Comparison of ENCODE assay signal across 18 cellular contexts in the genomic region with DNA sequence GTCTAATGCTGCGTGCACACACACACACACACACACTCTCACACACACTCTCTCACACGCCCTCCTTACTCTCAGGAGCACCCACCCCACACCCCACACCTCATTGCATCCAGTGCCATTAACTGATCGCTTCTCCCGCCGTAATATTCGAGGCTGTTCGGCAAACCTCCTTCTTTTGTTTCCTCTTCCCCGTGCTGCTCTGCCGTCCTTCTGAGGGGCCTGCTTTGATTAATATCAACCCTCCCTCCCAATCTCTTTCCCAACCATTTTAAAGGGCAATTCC.
DNase-seq lines count a peak whose midpoint lies in the region; ATAC-seq and TF ChIP-seq lines count a peak whose summit lies in the region.
"Had no signal": no experiment of that assay in that cellular context is flagged by ENCODE, and none has a peak within 500 bp of the region (broad histone marks: within the 10 kb centered on the region; RNA-seq: fewer than 3 reads in every experiment).

No MANE protein-coding gene starts in this region.

- peaks cover 11% of the 10 kb centered on the region for H3K27me3 Mint-ChIP-seq in endothelial cell (ENCODE audit: unreplicated experiment)
- H3K27me3 Mint-ChIP-seq in neural progenitor cell (ENCODE audit: insufficient read depth, low read depth): peaks cover 30% of the 10 kb centered on the region
- H3K27me3 Mint-ChIP-seq in T-helper 17 cell: peaks cover 38% of the 10 kb centered on the region

- H3K4me3 ChIP-seq in neural progenitor cell: peak overlapping the region; percentile 12
- H3K4me3 ChIP-seq: ovary had no signal

- H3K36me3 ChIP-seq in neural progenitor cell: no peaks in the 10 kb centered on the region
- H3K36me3 ChIP-seq: ovary had no signal

- H3K4me1 Mint-ChIP-seq in endothelial cell (ENCODE audit: unreplicated experiment) (no peaks in the 10 kb centered on the region), neural progenitor cell (peaks cover 54% of the 10 kb centered on the region), T-helper 17 cell (peaks cover 17% of the 10 kb centered on the region)
- H3K4me1 Mint-ChIP-seq: memory B cell had no signal

- no peak overlapping the region for H2AFZ ChIP-seq in neural progenitor cell (replicated peaks)

- no peak overlapping the region for H3K9ac ChIP-seq in neural progenitor cell

- ATAC-seq in GM21367 (IDR thresholded peaks at IDR 0.05; ENCODE audit: unreplicated experiment): no peak
- no peak for ATAC-seq in GM19324 (IDR thresholded peaks at IDR 0.05; ENCODE audit: low FRiP score, unreplicated experiment)
- ATAC-seq in T-helper 17 cell: no peak
- ATAC-seq: HepG2 had no signal

- H3K4me3 Mint-ChIP-seq in endothelial cell (ENCODE audit: unreplicated experiment) (no peak overlapping the region), neural progenitor cell (peak overlapping the region; percentile 62), T-helper 17 cell (no peak overlapping the region)
- H3K4me3 Mint-ChIP-seq: activated naive CD8-positive, alpha-beta T cell; memory B cell; stimulated activated naive CD8-positive, alpha-beta T cell treated with anti-CD3 and anti-CD28 coated beads, Interleukin-15, Interleukin-2, amounts not matched to agents 100 ng/mL and 50 ng/mL, for 24 hours had no signal

- H4K20me1 ChIP-seq in neural progenitor cell (ENCODE audit: low read depth): no peaks in the 10 kb centered on the region

- H3K79me2 ChIP-seq in neural progenitor cell (ENCODE audit: low read depth): no peaks in the 10 kb centered on the region

- TF ChIP-seq CTCF in endothelial cell (IDR thresholded peaks at IDR 0.05; ENCODE audit: unreplicated experiment): no peak
- TF ChIP-seq CTCF in neural progenitor cell (IDR thresholded peaks at IDR 0.05): no peak

- H3K9me3 Mint-ChIP-seq in endothelial cell (ENCODE audit: unreplicated experiment) (no peaks in the 10 kb centered on the region), neural progenitor cell (no peaks in the 10 kb centered on the region)
- H3K9me3 Mint-ChIP-seq: activated T-helper 2 cell treated with anti-CD3 and anti-CD28 coated beads, Interferon-gamma antibody, Interleukin-2, Interleukin-4, amounts not matched to agents 10 μg/mL and 5 μg/mL and 100 μg/mL, durations not matched to agents 14 hours and 24 hours and 36 hours; memory B cell; stimulated activated naive CD8-positive, alpha-beta T cell treated with anti-CD3 and anti-CD28 coated beads, Interleukin-15, Interleukin-2, amounts not matched to agents 100 ng/mL and 50 ng/mL, for 24 hours; type B pancreatic cell had no signal

- DNase-seq in NCI-H1694 (lab: John Stamatoyannopoulos, UW): peak; percentile 97
- DNase-seq in NCI-H1694 treated with DMSO at 0.1 percent for 48 hours (lab: John Stamatoyannopoulos, UW): no peak
- peak; percentile 83 for DNase-seq in NCI-H2227 (lab: John Stamatoyannopoulos, UW; ENCODE audit: unreplicated experiment)
- DNase-seq in endothelial cell (ENCODE audit: low spot score): no peak
- no peak for DNase-seq in neural progenitor cell (ENCODE audit: low spot score)
- DNase-seq in T-helper 17 cell: no peak
- DNase-seq: activated CD8-positive, alpha-beta memory T cell treated with anti-CD3 and anti-CD28 coated beads, Interleukin-2, amount 50 U/mL, for 48 hours; effector CD4-positive, alpha-beta T cell; stimulated activated CD4-positive, alpha-beta T cell treated with anti-CD3 and anti-CD28 coated beads, Interleukin-4, amount 100 ng/mL, for 24 hours had no signal

- no peak overlapping the region for H3K27ac ChIP-seq in neural progenitor cell
- H3K27ac ChIP-seq: ovary had no signal

- H3F3A ChIP-seq in neural progenitor cell (ENCODE audit: low read depth): peaks cover 14% of the 10 kb centered on the region

- no peaks in the 10 kb centered on the region for H3K9me3 ChIP-seq in neural progenitor cell (ENCODE audit: low read depth)
- no peaks in the 10 kb centered on the region for H3K9me3 ChIP-seq in T-helper 17 cell (ENCODE audit: control insufficient read depth, low read length, poor library complexity, severe bottlenecking)
- H3K9me3 ChIP-seq: ovary had no signal

- H3K4me2 ChIP-seq in neural progenitor cell: peak overlapping the region; percentile 74

- H3K36me3 Mint-ChIP-seq in endothelial cell (ENCODE audit: low read depth, unreplicated experiment) (no peaks in the 10 kb centered on the region), neural progenitor cell (no peaks in the 10 kb centered on the region), T-helper 17 cell (ENCODE audit: low read depth) (peaks cover 2% of the 10 kb centered on the region)
- H3K36me3 Mint-ChIP-seq: activated naive CD8-positive, alpha-beta T cell; memory B cell; type B pancreatic cell had no signal

- no peaks in the 10 kb centered on the region for H3K27me3 ChIP-seq in neural progenitor cell
- H3K27me3 ChIP-seq: ovary had no signal

- H3K27ac Mint-ChIP-seq in endothelial cell (ENCODE audit: unreplicated experiment): peak overlapping the region; percentile 7
- H3K27ac Mint-ChIP-seq in neural progenitor cell: peak overlapping the region; percentile 30
- H3K27ac Mint-ChIP-seq in T-helper 17 cell: no peak overlapping the region
- H3K27ac Mint-ChIP-seq: activated naive CD8-positive, alpha-beta T cell; activated T-helper 2 cell treated with anti-CD3 and anti-CD28 coated beads, Interferon-gamma antibody, Interleukin-2, Interleukin-4, amounts not matched to agents 10 μg/mL and 5 μg/mL and 100 μg/mL, durations not matched to agents 14 hours and 24 hours and 36 hours; memory B cell had no signal

- H3K4me1 ChIP-seq in neural progenitor cell: peaks cover 32% of the 10 kb centered on the region

Comparison
In these comparisons a context has a peak if more than half of its experiments do, and no peak if none do; other contexts are left out.
1. DNase-seq: peak in NCI-H1694 (single experiment) and NCI-H2227 (single experiment); none in NCI-H1694 treated with DMSO at 0.1 percent for 48 hours (single experiment), endothelial cell (single experiment), neural progenitor cell (single experiment) and T-helper 17 cell (0 of 3).